9 cellular contexts compared by ENCODE assay signal in the genomic region with DNA sequence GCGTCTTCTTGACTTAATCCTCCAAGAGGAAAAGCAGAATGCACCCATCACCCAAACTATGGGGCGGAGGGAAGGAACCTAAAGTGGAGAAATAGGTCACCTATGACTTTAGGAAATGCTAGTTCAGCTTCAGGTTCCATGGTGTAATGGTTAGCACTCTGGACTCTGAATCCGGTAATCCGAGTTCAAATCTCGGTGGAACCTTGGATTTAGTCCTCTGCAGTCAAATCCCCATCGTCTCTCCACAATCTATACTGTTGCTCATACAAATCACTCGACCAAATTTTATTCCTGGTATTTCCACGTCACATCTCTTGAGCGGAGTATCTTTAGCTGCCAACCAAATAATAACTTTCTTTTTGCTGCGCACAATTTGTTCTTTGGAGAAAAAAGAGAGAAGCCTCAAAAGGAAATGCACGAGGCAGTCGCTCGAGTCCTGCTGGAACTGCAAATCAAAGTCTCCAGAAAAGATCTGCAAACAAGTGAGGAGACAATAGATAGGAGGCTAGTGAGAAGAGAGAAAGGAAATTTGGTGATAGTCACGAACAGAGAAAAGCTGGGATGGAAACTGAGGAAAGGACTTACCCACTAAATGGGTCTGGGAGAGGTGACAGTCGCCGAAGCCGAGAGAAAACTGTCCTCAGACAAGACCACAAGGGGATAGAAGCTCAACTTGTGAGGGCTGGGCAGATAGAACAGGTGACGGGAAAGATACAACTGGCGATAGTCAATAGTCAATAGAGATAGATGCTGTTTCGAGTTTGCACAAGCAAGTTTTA. TPM values are rescaled to one million over a fixed set of nuclear protein-coding genes. Genes with fewer than 3 reads are reported as not detected.
A peak's percentile ranks its signal among the peaks of the same experiment; 100 is the strongest.
DNase-seq lines count a peak whose midpoint lies in the region; ATAC-seq and TF ChIP-seq lines count a peak whose summit lies in the region.
"Had no signal": no experiment of that assay in that cellular context is flagged by ENCODE, and none has a peak within 500 bp of the region (broad histone marks: within the 10 kb centered on the region; RNA-seq: fewer than 3 reads in every experiment).

No MANE protein-coding gene starts in this region.

- H3K9me2 ChIP-seq in SK-N-SH = no peaks in the 10 kb centered on the region
- H3K9me2 ChIP-seq in hepatocyte (replicated peaks; ENCODE audit: insufficient read depth) = no peaks in the 10 kb centered on the region

- TF ChIP-seq POLR2A in suprapubic skin (IDR thresholded peaks at IDR 0.05) = no peak

- no peak for ATAC-seq in HG03432 (IDR thresholded peaks at IDR 0.05; ENCODE audit: unreplicated experiment)

- POLR2A ChIA-PET in SK-N-SH (lab: Yijun Ruan, JAX) = no interaction called here

- H3K27me3 ChIP-seq in SK-N-SH (ENCODE audit: insufficient read depth) = peaks cover 68% of the 10 kb centered on the region
- H3K27me3 ChIP-seq in hepatocyte = peaks cover 31% of the 10 kb centered on the region
- peaks cover 99% of the 10 kb centered on the region for H3K27me3 ChIP-seq in suprapubic skin

- H3K27ac ChIP-seq in SK-N-SH (ENCODE audit: low read depth in 2 of 2, low read length in 1 of 2) = no peak overlapping the region
- H3K27ac ChIP-seq in hepatocyte = no peak overlapping the region
- H3K27ac ChIP-seq in suprapubic skin = no peak overlapping the region

- no peak overlapping the region for H3K9ac ChIP-seq in SK-N-SH

- H3K4me1 ChIP-seq in SK-N-SH (ENCODE audit: control insufficient read depth in 1 of 2, insufficient read depth in 2 of 2, low read depth in 1 of 2, low read length in 1 of 2) (no peaks in the 10 kb centered on the region; a peak in 1 of 4 replicates), hepatocyte (ENCODE audit: insufficient read depth) (no peaks in the 10 kb centered on the region), suprapubic skin (peaks cover 2% of the 10 kb centered on the region)

- TF ChIP-seq RAD21 in SK-N-SH (IDR thresholded peaks at IDR 0.05; ENCODE audit: low read length) = no peak

- no peaks in the 10 kb centered on the region for H4K20me1 ChIP-seq in SK-N-SH (ENCODE audit: insufficient read depth)
- no peaks in the 10 kb centered on the region for H4K20me1 ChIP-seq in hepatocyte (ENCODE audit: insufficient read depth, poor library complexity, severe bottlenecking)

- peaks cover 7% of the 10 kb centered on the region for H3F3A ChIP-seq in SK-N-SH (replicated peaks; ENCODE audit: insufficient read depth)

- TF ChIP-seq EP300 in SK-N-SH (IDR thresholded peaks at IDR 0.05; ENCODE audit: borderline replicate concordance in 1 of 2, low read depth in 1 of 2, low read length in 1 of 2) = no peak
- TF ChIP-seq EP300 in suprapubic skin (IDR thresholded peaks at IDR 0.05) = no peak

- DNase-seq in AG08396 (ENCODE audit: low spot score) (peak; percentile 52), HFF-Myc (ENCODE audit: extremely low read depth, low read depth) (peak; percentile 85), SK-N-SH (no peak), hepatocyte (ENCODE audit: low spot score) (peak; percentile 74), hippocampal formation (lab: John Stamatoyannopoulos, UW) (no peak), NCI-H2171 treated with DMSO at 0.1 percent for 48 hours (lab: John Stamatoyannopoulos, UW) (no peak), suprapubic skin (ENCODE audit: low spot score in 2 of 2) (no peak)
- DNase-seq: activated B cell treated with CpG ODN at 0.5 μM for 24 hours had no signal

- no peaks in the 10 kb centered on the region for H3K79me2 ChIP-seq in SK-N-SH (ENCODE audit: insufficient read depth)
- H3K79me2 ChIP-seq in hepatocyte = no peaks in the 10 kb centered on the region

- H3K4me3 ChIP-seq in HFF-Myc (replicated peaks; ENCODE audit: low read depth, low read length) = peak overlapping the region; percentile 58
- H3K4me3 ChIP-seq in SK-N-SH (ENCODE audit: low read depth in 2 of 2, low read length in 1 of 2) = peak overlapping the region; percentile 40 to 45; a peak in 2 of 4 replicates
- H3K4me3 ChIP-seq in hepatocyte = peak overlapping the region; percentile 72
- H3K4me3 ChIP-seq in suprapubic skin = no peak overlapping the region

- H3K36me3 ChIP-seq in SK-N-SH (replicated peaks in 1 of 2; ENCODE audit: control insufficient read depth in 1 of 2, insufficient read depth in 2 of 2, low read length in 1 of 2) (no peaks in the 10 kb centered on the region), hepatocyte (replicated peaks; ENCODE audit: insufficient read depth, low read depth) (no peaks in the 10 kb centered on the region), suprapubic skin (no peaks in the 10 kb centered on the region)

- CTCF ChIA-PET in SK-N-SH (lab: Yijun Ruan, JAX) = interaction anchor here (0.8 to 2.2 kb wide), 5 partner anchors 9 to 118 kb away, joined by 3 to 7 read pairs (median 3); no protein-coding TSS in a partner anchor

- H3K9me3 ChIP-seq in SK-N-SH = no peaks in the 10 kb centered on the region
- no peaks in the 10 kb centered on the region for H3K9me3 ChIP-seq in hepatocyte (ENCODE audit: low read depth)
- no peaks in the 10 kb centered on the region for H3K9me3 ChIP-seq in suprapubic skin

- TF ChIP-seq CTCF in HFF-Myc (IDR thresholded peaks at IDR 0.05; ENCODE audit: low read depth, low read length, missing control alignments) (no peak), SK-N-SH (IDR thresholded peaks at IDR 0.05) (no peak), hepatocyte (IDR thresholded peaks at IDR 0.05; ENCODE audit: poor library complexity) (no peak), suprapubic skin (IDR thresholded peaks at IDR 0.05) (no peak)

- 5% methylated on average over 20 of the region's 20 CpGs for WGBS in SK-N-SH (ENCODE audit: low lambda C conversion rate)
- WGBS in hepatocyte (ENCODE audit: low lambda C conversion rate, missing lambda C conversion rate) = 6% methylated on average over 20 of the region's 20 CpGs
- 8% methylated on average over 20 of the region's 20 CpGs for WGBS in suprapubic skin

- no peak overlapping the region for H2AFZ ChIP-seq in SK-N-SH (ENCODE audit: low read depth)
- H2AFZ ChIP-seq in hepatocyte = peak overlapping the region; percentile 57

- H3K4me2 ChIP-seq in SK-N-SH (peak overlapping the region; percentile 69), hepatocyte (peak overlapping the region; percentile 87)

TF ChIP-seq in SK-N-SH, 30 proteins besides CTCF, POLR2A, EP300 and RAD21:
- no peak for TF ChIP-seq EZH2phosphoT487 (IDR thresholded peaks at IDR 0.05; ENCODE audit: borderline replicate concordance, low read depth)
- TF ChIP-seq, protein P1, sequence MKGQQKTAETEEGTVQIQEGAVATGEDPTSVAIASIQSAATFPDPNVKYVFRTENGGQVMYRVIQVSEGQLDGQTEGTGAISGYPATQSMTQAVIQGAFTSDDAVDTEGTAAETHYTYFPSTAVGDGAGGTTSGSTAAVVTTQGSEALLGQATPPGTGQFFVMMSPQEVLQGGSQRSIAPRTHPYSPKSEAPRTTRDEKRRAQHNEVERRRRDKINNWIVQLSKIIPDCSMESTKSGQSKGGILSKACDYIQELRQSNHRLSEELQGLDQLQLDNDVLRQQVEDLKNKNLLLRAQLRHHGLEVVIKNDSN (IDR thresholded peaks at IDR 0.05; ENCODE audit: borderline replicate concordance, low read depth) = no peak
- TF ChIP-seq FOSL2 (IDR thresholded peaks at IDR 0.05; ENCODE audit: borderline replicate concordance, low read depth) = no peak; the same call in 1 of the 2 replicates
- TF ChIP-seq NRF1 (IDR thresholded peaks at IDR 0.05; ENCODE audit: low read depth, low read length) = no peak
- TF ChIP-seq, protein P2, sequence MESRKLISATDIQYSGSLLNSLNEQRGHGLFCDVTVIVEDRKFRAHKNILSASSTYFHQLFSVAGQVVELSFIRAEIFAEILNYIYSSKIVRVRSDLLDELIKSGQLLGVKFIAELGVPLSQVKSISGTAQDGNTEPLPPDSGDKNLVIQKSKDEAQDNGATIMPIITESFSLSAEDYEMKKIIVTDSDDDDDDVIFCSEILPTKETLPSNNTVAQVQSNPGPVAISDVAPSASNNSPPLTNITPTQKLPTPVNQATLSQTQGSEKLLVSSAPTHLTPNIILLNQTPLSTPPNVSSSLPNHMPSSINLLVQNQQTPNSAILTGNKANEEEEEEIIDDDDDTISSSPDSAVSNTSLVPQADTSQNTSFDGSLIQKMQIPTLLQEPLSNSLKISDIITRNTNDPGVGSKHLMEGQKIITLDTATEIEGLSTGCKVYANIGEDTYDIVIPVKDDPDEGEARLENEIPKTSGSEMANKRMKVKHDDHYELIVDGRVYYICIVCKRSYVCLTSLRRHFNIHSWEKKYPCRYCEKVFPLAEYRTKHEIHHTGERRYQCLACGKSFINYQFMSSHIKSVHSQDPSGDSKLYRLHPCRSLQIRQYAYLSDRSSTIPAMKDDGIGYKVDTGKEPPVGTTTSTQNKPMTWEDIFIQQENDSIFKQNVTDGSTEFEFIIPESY (IDR thresholded peaks at IDR 0.05; ENCODE audit: borderline replicate concordance, low read depth) = no peak
- TF ChIP-seq, protein P3, sequence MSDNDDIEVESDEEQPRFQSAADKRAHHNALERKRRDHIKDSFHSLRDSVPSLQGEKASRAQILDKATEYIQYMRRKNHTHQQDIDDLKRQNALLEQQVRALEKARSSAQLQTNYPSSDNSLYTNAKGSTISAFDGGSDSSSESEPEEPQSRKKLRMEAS (IDR thresholded peaks at IDR 0.05; ENCODE audit: low read depth) = no peak
- TF ChIP-seq TAF1 (IDR thresholded peaks at IDR 0.05; ENCODE audit: borderline replicate concordance, low read depth, low read length) = no peak
- TF ChIP-seq SMC3 (IDR thresholded peaks at IDR 0.05; ENCODE audit: low read depth, low read length) = no peak
- TF ChIP-seq MEF2A (IDR thresholded peaks at IDR 0.05; ENCODE audit: borderline replicate concordance, low read depth) = no peak
- no peak for TF ChIP-seq FOXM1 (IDR thresholded peaks at IDR 0.05; ENCODE audit: low read depth)
- TF ChIP-seq TEAD4 (IDR thresholded peaks at IDR 0.05; ENCODE audit: borderline replicate concordance, insufficient read depth) = no peak
- no peak for TF ChIP-seq MXI1 (IDR thresholded peaks at IDR 0.05; ENCODE audit: low read depth, low read length)

RNA-seq across cellular contexts. Expression of a gene that starts 16.6 kb away (rescaled TPM):
- not detected in 2 replicates for polyA plus RNA-seq in SK-N-SH (2012; rRNA removed)
- not detected in 2 replicates for polyA plus RNA-seq in SK-N-SH (2012; cell fraction: cytosol; rRNA removed)
- not detected in 2 replicates for polyA plus RNA-seq in SK-N-SH (2012; cell fraction: nucleus; rRNA removed)
- total RNA-seq in hepatocyte = 0.04 TPM in 1 of 2 replicates, not detected in the other
- not detected in 2 replicates for polyA plus RNA-seq in hepatocyte
- not detected for total RNA-seq in suprapubic skin
- total RNA-seq: activated B cell treated with CpG ODN at 0.5 μM for 24 hours had no signal

RNA-seq across cellular contexts. Expression of a gene that starts 48.0 kb away (rescaled TPM):
- 0.05 and 0.07 TPM in 2 replicates for polyA plus RNA-seq in SK-N-SH (2012; rRNA removed)
- polyA plus RNA-seq in SK-N-SH (2012; cell fraction: cytosol; rRNA removed) = 0.06 and 0.12 TPM in 2 replicates
- 0.13 and 0.19 TPM in 2 replicates for polyA plus RNA-seq in SK-N-SH (2012; cell fraction: nucleus; rRNA removed)
- 9.9 and 11.2 TPM in 2 replicates for total RNA-seq in hepatocyte
- 11.7 and 19.4 TPM in 2 replicates for polyA plus RNA-seq in hepatocyte
- 10 to 100 TPM in 3 of 4 donors, 1 to 10 TPM in 1; 7.7 to 17.1 (median 13.8) TPM for total RNA-seq in suprapubic skin

Comparison
In these comparisons a context has a peak if more than half of its experiments do, and no peak if none do; other contexts are left out.
1. DNase-seq: peak in AG08396 (single experiment), HFF-Myc (single experiment) and hepatocyte (single experiment); none in SK-N-SH (single experiment), hippocampal formation (0 of 2), NCI-H2171 treated with DMSO at 0.1 percent for 48 hours (single experiment) and suprapubic skin (0 of 2).